In genomic region chr12:12736759-12737676, GRCh38 we compare ENCODE assay signal across 8 cellular contexts. TPM values are rescaled to one million over a fixed set of nuclear protein-coding genes. Genes with fewer than 3 reads are reported as not detected.
DNase-seq lines count a peak whose midpoint lies in the region; ATAC-seq and TF ChIP-seq lines count a peak whose summit lies in the region.

No MANE protein-coding gene starts in this region.

- H2AFZ ChIP-seq in PC-9 = no peak overlapping the region

- intact Hi-C loops in PC-9 (cut with micrococcal nuclease; ENCODE audit: unreplicated experiment) = loop anchor here (1.0 kb wide), 1 partner anchor 361 kb away; no protein-coding TSS in a partner anchor
- intact Hi-C loops in right cardiac atrium (cut with DNase I) = no loop called here

- DNase-seq in PC-9 = no peak
- DNase-seq in amniotic epithelial cell (ENCODE audit: low read depth) = peak; percentile 48
- no peak for DNase-seq in right cardiac atrium
- DNase-seq in islet precursor cell = no peak

- ATAC-seq in GM18861 (IDR thresholded peaks at IDR 0.05; ENCODE audit: unreplicated experiment) (peak; percentile 62), HG03108 (IDR thresholded peaks at IDR 0.05; ENCODE audit: unreplicated experiment) (peak; percentile 68), right cardiac atrium (peak; percentile 73 to 82)

- no peaks in the 10 kb centered on the region for H3K27me3 ChIP-seq in BLaER1 treated with 17β-estradiol and CSF1 and Interleukin-3, amounts not matched to agents 10 nM and 100 nM
- H3K27me3 ChIP-seq in PC-9 (ENCODE audit: insufficient read depth, low read depth) (no peaks in the 10 kb centered on the region), right cardiac atrium (ENCODE audit: control insufficient read depth, insufficient read depth) (no peaks in the 10 kb centered on the region)

- POLR2A ChIA-PET in PC-9 (lab: Charles Lee; ENCODE audit: unreplicated experiment) = interaction anchor here (0.5 to 0.6 kb wide), 7 partner anchors 40 to 1120 kb away, joined by 3 to 6 read pairs (median 4); no protein-coding TSS in a partner anchor

- H3K9me3 ChIP-seq in BLaER1 treated with 17β-estradiol and CSF1 and Interleukin-3, amounts not matched to agents 10 nM and 100 nM (replicated peaks in 1 of 11) = no peaks in the 10 kb centered on the region
- H3K9me3 ChIP-seq in PC-9 (ENCODE audit: insufficient read depth, low read depth) = no peaks in the 10 kb centered on the region
- no peaks in the 10 kb centered on the region for H3K9me3 ChIP-seq in right cardiac atrium (ENCODE audit: control insufficient read depth, low read length)

- peak overlapping the region; percentile 37 to 58 (median 48) for H3K4me3 ChIP-seq in BLaER1 treated with 17β-estradiol and CSF1 and Interleukin-3, amounts not matched to agents 10 nM and 100 nM
- no peak overlapping the region for H3K4me3 ChIP-seq in PC-9
- H3K4me3 ChIP-seq in right cardiac atrium (ENCODE audit: low read length) = peak overlapping the region; percentile 7
- H3K4me3 ChIP-seq in skin epidermis = peak overlapping the region in 1 of 7 experiments; percentile 12

- CTCF ChIA-PET in PC-9 (lab: Charles Lee) = interaction anchor here (0.5 to 1.8 kb wide), 27 partner anchors 8 to 704 kb away, joined by 3 to 17 read pairs (median 4); partner anchors contain the start of genes CDKN1B and DUSP16

- H3K79me2 ChIP-seq in PC-9 (ENCODE audit: low read depth) = no peaks in the 10 kb centered on the region; the same call in 1 of the 2 replicates

- WGBS in right cardiac atrium = 45% methylated on average over 9 of the region's 9 CpGs

- peak overlapping the region; percentile 62 to 75 (median 72) for H3K9ac ChIP-seq in BLaER1 treated with 17β-estradiol and CSF1 and Interleukin-3, amounts not matched to agents 10 nM and 100 nM

- H3K36me3 ChIP-seq in BLaER1 treated with 17β-estradiol and CSF1 and Interleukin-3, amounts not matched to agents 10 nM and 100 nM = peaks cover 0 to 21% (median under 1%) of the 10 kb centered on the region in 11 experiments; a peak in 6 of 22 replicates
- H3K36me3 ChIP-seq in PC-9 (ENCODE audit: low read depth) = no peaks in the 10 kb centered on the region

- peaks cover 34 to 70% (median 57%) of the 10 kb centered on the region in 10 experiments for H3K4me1 ChIP-seq in BLaER1 treated with 17β-estradiol and CSF1 and Interleukin-3, amounts not matched to agents 10 nM and 100 nM
- H3K4me1 ChIP-seq in PC-9 (replicated peaks; ENCODE audit: insufficient read depth) (peaks cover 16% of the 10 kb centered on the region; the same call in 1 of the 2 replicates), right cardiac atrium (ENCODE audit: control insufficient read depth, insufficient read depth, low read length) (no peaks in the 10 kb centered on the region)

- no peaks in the 10 kb centered on the region for H3K9me2 ChIP-seq in PC-9 (ENCODE audit: insufficient read depth)

- no TSS peak for BruUV-seq in PC-9 (replicated peaks; lab: Mats Ljungman, UMichigan)

- no peaks in the 10 kb centered on the region for H4K20me1 ChIP-seq in BLaER1 treated with 17β-estradiol and CSF1 and Interleukin-3, amounts not matched to agents 10 nM and 100 nM
- H4K20me1 ChIP-seq in PC-9 (ENCODE audit: insufficient read depth) = no peaks in the 10 kb centered on the region

- peak overlapping the region; percentile 14 to 82 (median 75); a peak in 21 of 22 replicates for H3K27ac ChIP-seq in BLaER1 treated with 17β-estradiol and CSF1 and Interleukin-3, amounts not matched to agents 10 nM and 100 nM
- H3K27ac ChIP-seq in PC-9 (no peak overlapping the region), right cardiac atrium (ENCODE audit: low read length) (no peak overlapping the region), skin epidermis (peak overlapping the region in 19 of 21 experiments; percentile 7 to 89 (median 71))

- peak overlapping the region; percentile 73 to 92 (median 79) for H3K4me2 ChIP-seq in BLaER1 treated with 17β-estradiol and CSF1 and Interleukin-3, amounts not matched to agents 10 nM and 100 nM
- H3K4me2 ChIP-seq in PC-9 = 0 out of 2 replicates have a peak overlapping the region, but pooled peaks have one; percentile 5

- peaks cover 5% of the 10 kb centered on the region for H3F3A ChIP-seq in PC-9 (ENCODE audit: insufficient read depth, low read depth)

- peak; percentile 70 for TF ChIP-seq CTCF in PC-9 (conservative IDR thresholded peaks at IDR 0.05)

RNA-seq across cellular contexts. Expression of gene CDKN1B, which starts 19.9 kb away (rescaled TPM):
- total RNA-seq in PC-9 (2021) (54.9 and 67.5 TPM in 2 replicates), right cardiac atrium (10 to 100 TPM; 28.9 to 48.0 (median 46.5) TPM)
- 35.2 TPM for polyA plus RNA-seq in right cardiac atrium

RNA-seq across cellular contexts. Expression of gene GPR19, which starts 41.0 kb away (rescaled TPM):
- total RNA-seq in PC-9 (2021) (13.2 and 19.3 TPM in 2 replicates), right cardiac atrium (under 1 TPM in 1 of 4 donors, not detected in 3; 0.17 TPM)
- polyA plus RNA-seq in right cardiac atrium = 0.05 TPM

RNA-seq across cellular contexts. Expression of gene APOLD1, which starts 48.4 kb away (rescaled TPM):
- 23.3 and 24.9 TPM in 2 replicates for total RNA-seq in PC-9 (2021)
- total RNA-seq in right cardiac atrium = 10 to 100 TPM; 15.0 to 43.0 (median 16.6) TPM
- polyA plus RNA-seq in right cardiac atrium = 20.9 TPM

Comparison
In these comparisons a context has a peak if more than half of its experiments do, and no peak if none do; other contexts are left out.
1. H3K27ac ChIP-seq: peak in BLaER1 treated with 17β-estradiol and CSF1 and Interleukin-3, amounts not matched to agents 10 nM and 100 nM (11 of 11) and skin epidermis (19 of 21); none in PC-9 (single experiment) and right cardiac atrium (single experiment).
2. RNA of gene GPR19, which starts 41.0 kb away (total RNA-seq): 13.2 to 19.3 TPM in PC-9; 0.17 TPM in right cardiac atrium; every median in the first group is over 10 times any median in the second.
3. Peak in every context shown above with its lines, with median percentiles within 50 percentile points of each other: ATAC-seq.